In genomic region chr3:143972155-143972494, GRCh38 we compare ENCODE assay signal across 8 cellular contexts. TPM values are rescaled to one million over a fixed set of nuclear protein-coding genes. Genes with fewer than 3 reads are reported as not detected.
DNase-seq lines count a peak whose midpoint lies in the region; FAIRE-seq and TF ChIP-seq lines count a peak whose summit lies in the region.

No MANE protein-coding gene starts in this region.

- H3K36me3 Mint-ChIP-seq in activated CD4-positive, alpha-beta T cell treated with anti-CD3 and anti-CD28 coated beads, Interleukin-2, amount 10 ng/mL, durations not matched to agents 7 days and 5 days (ENCODE audit: low read depth), result no peaks in the 10 kb centered on the region
- H3K36me3 Mint-ChIP-seq in astrocyte (ENCODE audit: low read depth, unreplicated experiment), result no peaks in the 10 kb centered on the region

- dilution Hi-C loops in keratinocyte (cut with MboI; ENCODE audit: extremely low pct_ligation_motif_present, low sequenced_read_pairs), result no loop called here

- peak overlapping the region; percentile 77 for H3K4me3 ChIP-seq in astrocyte (ENCODE audit: insufficient read depth, low read depth, low read length)
- H3K4me3 ChIP-seq in keratinocyte (ENCODE audit: control insufficient read depth in 2 of 3, extremely low read depth in 1 of 3, insufficient read depth in 2 of 3, low read depth in 1 of 3, low read length in 3 of 3), result peak overlapping the region; percentile 77 to 96 (median 94)
- H3K4me3 ChIP-seq in stomach, result peak overlapping the region; percentile 60 to 97 (median 87)

- H3K27ac Mint-ChIP-seq in activated CD4-positive, alpha-beta T cell treated with anti-CD3 and anti-CD28 coated beads, Interleukin-2, amount 10 ng/mL, durations not matched to agents 7 days and 5 days, result peak overlapping the region; percentile 96
- H3K27ac Mint-ChIP-seq in astrocyte (ENCODE audit: unreplicated experiment), result no peak overlapping the region

- peak overlapping the region; percentile 89 for H3K9ac ChIP-seq in astrocyte (ENCODE audit: low read length)
- peak overlapping the region; percentile 88 for H3K9ac ChIP-seq in keratinocyte (ENCODE audit: control insufficient read depth, extremely low read depth, insufficient read depth, low read length)

- no peaks in the 10 kb centered on the region for H3K9me3 ChIP-seq in astrocyte (ENCODE audit: insufficient read depth, low read depth, low read length)
- no peaks in the 10 kb centered on the region for H3K9me3 ChIP-seq in keratinocyte (ENCODE audit: control insufficient read depth, low read depth, low read length)
- H3K9me3 ChIP-seq in stomach, result no peaks in the 10 kb centered on the region

- peaks cover 28% of the 10 kb centered on the region for H3K4me1 Mint-ChIP-seq in activated CD4-positive, alpha-beta T cell treated with anti-CD3 and anti-CD28 coated beads, Interleukin-2, amount 10 ng/mL, durations not matched to agents 7 days and 5 days
- peaks cover 11% of the 10 kb centered on the region for H3K4me1 Mint-ChIP-seq in astrocyte (ENCODE audit: low read depth, unreplicated experiment)

- H3K4me2 ChIP-seq in astrocyte (ENCODE audit: low read length) (peak overlapping the region; percentile 96), keratinocyte (ENCODE audit: control insufficient read depth, extremely low read depth, insufficient read depth, low read depth, low read length) (peak overlapping the region; percentile 96)

- TF ChIP-seq POLR2A in stomach (IDR thresholded peaks at IDR 0.05), result no peak

- no peak for TF ChIP-seq EP300 in stomach (IDR thresholded peaks at IDR 0.05)

- no peaks in the 10 kb centered on the region for H3K27me3 ChIP-seq in astrocyte (ENCODE audit: insufficient read depth, low read length)
- H3K27me3 ChIP-seq in keratinocyte (ENCODE audit: control insufficient read depth, extremely low read depth, insufficient read depth, low read length), result no peaks in the 10 kb centered on the region
- no peaks in the 10 kb centered on the region for H3K27me3 ChIP-seq in stomach

- WGBS in stomach, 5 donors, result 0 to 1% (median 1%) methylated on average over 23 to 40 of the region's 40 CpGs; no CpG with 5 or more reads in 1 of the 5 donors

- H3K79me2 ChIP-seq in astrocyte (ENCODE audit: insufficient read depth, low read length), result peaks cover 39% of the 10 kb centered on the region
- peaks cover 44% of the 10 kb centered on the region for H3K79me2 ChIP-seq in keratinocyte (ENCODE audit: control insufficient read depth, insufficient read depth, low read length)

- no peak for TF ChIP-seq CTCF in astrocyte (IDR thresholded peaks at IDR 0.05; ENCODE audit: insufficient read depth, low read depth, low read length)
- TF ChIP-seq CTCF in keratinocyte (optimal IDR thresholded peaks at IDR 0.05 in 1 of 3, IDR thresholded peaks at IDR 0.05 in 1 of 3, conservative IDR thresholded peaks at IDR 0.05 in 1 of 3; ENCODE audit: extremely low read depth in 1 of 3, insufficient read depth in 2 of 3, low read length in 3 of 3), result no peak
- TF ChIP-seq CTCF in stomach (IDR thresholded peaks at IDR 0.05), result no peak

- FAIRE-seq in astrocyte (lab: Jason Lieb, UNC) (no peak), keratinocyte (lab: Jason Lieb, UNC) (no peak)

- CTCF ChIA-PET in activated CD4-positive, alpha-beta T cell treated with anti-CD3 and anti-CD28 coated beads, Interleukin-2, amount 10 ng/mL, durations not matched to agents 7 days and 5 days (lab: Charles Lee), result interaction anchor here (0.7 to 3.7 kb wide), 10 partner anchors 8 to 155 kb away, joined by 3 to 18 read pairs (median 4); no protein-coding TSS in a partner anchor

- H3K9me3 Mint-ChIP-seq in activated CD4-positive, alpha-beta T cell treated with anti-CD3 and anti-CD28 coated beads, Interleukin-2, amount 10 ng/mL, durations not matched to agents 7 days and 5 days, result no peaks in the 10 kb centered on the region
- no peaks in the 10 kb centered on the region for H3K9me3 Mint-ChIP-seq in astrocyte (ENCODE audit: unreplicated experiment)

- intact Hi-C loops in stomach (cut with DNase I; ENCODE audit: low total_unique reads), result no loop called here

- DNase-seq in activated CD4-positive, alpha-beta T cell treated with anti-CD3 and anti-CD28 coated beads, Interleukin-2, amount 10 ng/mL, durations not matched to agents 7 days and 5 days, result no peak
- no peak for DNase-seq in activated CD4-positive, alpha-beta T cell treated with anti-CD3 and anti-CD28 coated beads, Interleukin-2, amount 50 U/mL, for 4 hours
- DNase-seq in astrocyte (ENCODE audit: low read depth) (no peak), keratinocyte (ENCODE audit: low read depth, low spot score) (no peak), stomach (no peak), hepatic stellate cell (ENCODE audit: low spot score) (no peak)
- DNase-seq in stimulated activated CD4-positive, alpha-beta T cell treated with anti-CD3 and anti-CD28 coated beads, Interleukin-2, amount 100 ng/mL, for 48 hours, result no peak
- no peak for DNase-seq in NK-92 treated with Interleukin-12 subunit alpha and Interleukin-12 subunit beta, amount 100 ng/mL, for 24 hours (lab: John Stamatoyannopoulos, UW)

- peak overlapping the region; percentile 92 for H3K4me3 Mint-ChIP-seq in activated CD4-positive, alpha-beta T cell treated with anti-CD3 and anti-CD28 coated beads, Interleukin-2, amount 10 ng/mL, durations not matched to agents 7 days and 5 days
- H3K4me3 Mint-ChIP-seq in astrocyte (ENCODE audit: unreplicated experiment), result peak overlapping the region; percentile 98

- H3K36me3 ChIP-seq in astrocyte (ENCODE audit: insufficient read depth, low read length), result no peaks in the 10 kb centered on the region
- H3K36me3 ChIP-seq in keratinocyte (ENCODE audit: control insufficient read depth in 2 of 2, extremely low read depth in 1 of 2, insufficient read depth in 2 of 2, low read length in 2 of 2), result no peaks in the 10 kb centered on the region
- H3K36me3 ChIP-seq in stomach, result no peaks in the 10 kb centered on the region

- H3K9me1 ChIP-seq in keratinocyte (ENCODE audit: control insufficient read depth, extremely low read depth, insufficient read depth, low read length), result no peaks in the 10 kb centered on the region

- H3K27ac ChIP-seq in astrocyte (ENCODE audit: low read depth, low read length), result peak overlapping the region; percentile 91
- peak overlapping the region; percentile 88 for H3K27ac ChIP-seq in keratinocyte (ENCODE audit: control insufficient read depth, insufficient read depth, low read length)
- H3K27ac ChIP-seq in stomach, result peak overlapping the region; percentile 89 to 99 (median 95)

- peaks cover 7% of the 10 kb centered on the region for H3K4me1 ChIP-seq in astrocyte (ENCODE audit: insufficient read depth, low read length)
- H3K4me1 ChIP-seq in keratinocyte (ENCODE audit: control insufficient read depth, extremely low read depth, insufficient read depth, low read length), result peaks cover 26% of the 10 kb centered on the region
- peaks cover 4 to 47% (median 31%) of the 10 kb centered on the region in 4 donors for H3K4me1 ChIP-seq in stomach

- peak overlapping the region; percentile 99 for H2AFZ ChIP-seq in astrocyte (ENCODE audit: low read depth, low read length)
- H2AFZ ChIP-seq in keratinocyte (ENCODE audit: control insufficient read depth, low read length), result peak overlapping the region; percentile 100

- H4K20me1 ChIP-seq in astrocyte (ENCODE audit: insufficient read depth, low read length) (peaks cover 7% of the 10 kb centered on the region), keratinocyte (ENCODE audit: control insufficient read depth, extremely low read depth, insufficient read depth, low read length) (no peaks in the 10 kb centered on the region)

- POLR2A ChIA-PET in activated CD4-positive, alpha-beta T cell treated with anti-CD3 and anti-CD28 coated beads, Interleukin-2, amount 10 ng/mL, durations not matched to agents 7 days and 5 days (lab: Charles Lee), result interaction anchor here (0.7 to 1.6 kb wide), 3 partner anchors 123 to 229 kb away, joined by 3 to 4 read pairs (median 3); no protein-coding TSS in a partner anchor

- peaks cover 8% of the 10 kb centered on the region for H3K27me3 Mint-ChIP-seq in activated CD4-positive, alpha-beta T cell treated with anti-CD3 and anti-CD28 coated beads, Interleukin-2, amount 10 ng/mL, durations not matched to agents 7 days and 5 days
- H3K27me3 Mint-ChIP-seq in astrocyte (ENCODE audit: low read depth, unreplicated experiment), result no peaks in the 10 kb centered on the region

RNA-seq across cellular contexts. Expression of gene DIPK2A, which starts 0.5 kb away (rescaled TPM):
- total RNA-seq in activated CD4-positive, alpha-beta T cell treated with anti-CD3 and anti-CD28 coated beads, Interleukin-2, amount 10 ng/mL, durations not matched to agents 7 days and 5 days, result 10 to 100 TPM; 22.4 to 24.8 TPM
- total RNA-seq in astrocyte, result 11.7 and 19.1 TPM in 2 replicates
- 5.1 to 7.8 TPM (median 6.7 TPM) in 3 replicates for polyA plus RNA-seq in keratinocyte
- polyA plus RNA-seq in keratinocyte (2011; ENCODE audit: low read depth), result 8.6 TPM
- 2.7 and 3.7 TPM in 2 replicates for polyA plus RNA-seq in keratinocyte (2011; cell fraction: cytosol; rRNA removed)
- 6.4 and 8.7 TPM in 2 replicates for polyA plus RNA-seq in keratinocyte (2011; cell fraction: nucleus; rRNA removed)
- polyA plus RNA-seq in keratinocyte (2012; ENCODE audit: low replicate concordance), result 6.1 and 6.4 TPM in 2 replicates
- 5.2 to 13.6 TPM (median 8.7 TPM) in 3 replicates for polyA minus RNA-seq in keratinocyte
- 20.0 TPM for polyA minus RNA-seq in keratinocyte (2011; cell fraction: cytosol; rRNA and poly(A)+ RNA removed)
- 24.2 and 31.3 TPM in 2 replicates for polyA minus RNA-seq in keratinocyte (2011; cell fraction: nucleus; rRNA and poly(A)+ RNA removed)
- 100 to 1,000 TPM in 1 of 5 donors, 10 to 100 TPM in 4; 18.7 to 142 (median 24.3) TPM for total RNA-seq in stomach
- polyA plus RNA-seq in stomach, result 1 to 10 TPM; 3.9 to 8.5 (median 4.0) TPM
